29 cellular contexts compared by ENCODE assay signal in the genomic region with DNA sequence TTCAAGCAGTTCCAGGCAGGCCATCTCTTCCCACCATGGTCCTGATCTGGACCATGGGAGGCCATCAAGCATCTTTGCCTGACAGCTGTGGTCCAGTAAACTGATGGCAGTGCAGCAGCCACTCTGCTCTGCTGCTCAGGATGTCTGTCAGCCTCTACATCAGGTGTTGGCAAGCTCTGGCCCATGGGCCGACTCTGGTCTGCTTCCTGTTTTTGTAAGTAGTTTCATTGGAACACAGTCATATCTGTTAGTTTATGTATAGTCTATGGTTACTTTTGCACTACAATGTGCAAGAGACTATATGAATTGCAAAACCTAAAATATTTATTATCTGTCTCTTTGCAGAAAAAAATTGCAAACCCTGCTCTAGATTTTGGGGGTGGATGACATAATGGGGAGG.
DNase-seq lines count a peak whose midpoint lies in the region; ATAC-seq and TF ChIP-seq lines count a peak whose summit lies in the region.
"Had no signal": no experiment of that assay in that cellular context is flagged by ENCODE, and none has a peak within 500 bp of the region (broad histone marks: within the 10 kb centered on the region; RNA-seq: fewer than 3 reads in every experiment).

No MANE protein-coding gene starts in this region.

- no peak overlapping the region for H2AFZ ChIP-seq in neuronal stem cell (ENCODE audit: low read length)

- ATAC-seq in GM18907 (IDR thresholded peaks at IDR 0.05; ENCODE audit: unreplicated experiment) (peak; percentile 55), HG02798 (IDR thresholded peaks at IDR 0.05; ENCODE audit: poor library complexity, unreplicated experiment) (peak; percentile 41), HG03354 (IDR thresholded peaks at IDR 0.05; ENCODE audit: poor library complexity, severe bottlenecking, unreplicated experiment) (peak; percentile 83), HG03045 (IDR thresholded peaks at IDR 0.05; ENCODE audit: unreplicated experiment) (no peak)
- ATAC-seq in activated T-cell treated with anti-CD3 and anti-CD28 coated beads, Interleukin-2, amount 50 U/mL, for 72 hours (replicated peaks in 1 of 2), result no peak
- ATAC-seq: activated CD4-positive, alpha-beta T cell treated with anti-CD3 and anti-CD28 coated beads for 36 hours; activated naive CD4-positive, alpha-beta T cell treated with anti-CD3 and anti-CD28 coated beads, Interleukin-2, amount 50 U/mL, for 72 hours; HepG2; upper lobe of right lung had no signal

- H3K4me1 ChIP-seq in neuronal stem cell (ENCODE audit: control insufficient read depth in 2 of 2, insufficient read depth in 1 of 2, low read depth in 1 of 2, low read length in 2 of 2) (no peaks in the 10 kb centered on the region), sigmoid colon (no peaks in the 10 kb centered on the region)
- H3K4me1 ChIP-seq: spleen, upper lobe of right lung had no signal

- TF ChIP-seq EP300 in sigmoid colon (IDR thresholded peaks at IDR 0.05), result no peak

- H3K27me3 ChIP-seq in neuronal stem cell (ENCODE audit: control insufficient read depth in 3 of 3, insufficient read depth in 3 of 3, low read depth in 1 of 3, low read length in 3 of 3) (no peaks in the 10 kb centered on the region), sigmoid colon (no peaks in the 10 kb centered on the region)
- H3K27me3 ChIP-seq: spleen, upper lobe of right lung had no signal

- TF ChIP-seq POLR2A in sigmoid colon (IDR thresholded peaks at IDR 0.05), result no peak

- H3K27ac Mint-ChIP-seq in activated T-cell treated with anti-CD3 and anti-CD28 coated beads, Interleukin-2, amount 50 U/mL, for 72 hours, result no peak overlapping the region
- H3K27ac Mint-ChIP-seq: activated CD4-positive, alpha-beta T cell treated with anti-CD3 and anti-CD28 coated beads for 36 hours; activated T-helper 1 cell treated with anti-CD3 and anti-CD28 coated beads, Interleukin-12 subunit alpha, Interleukin-12 subunit beta, Interleukin-2, Interleukin-4 antibody, amounts not matched to agents 30 ng/mL and 10 ng/mL and 1 ng/mL, durations not matched to agents 14 hours and 24 hours and 36 hours; CD4-positive, alpha-beta memory T cell had no signal

- H3K27me3 Mint-ChIP-seq in activated T-cell treated with anti-CD3 and anti-CD28 coated beads, Interleukin-2, amount 50 U/mL, for 72 hours (ENCODE audit: low read depth), result no peaks in the 10 kb centered on the region
- H3K27me3 Mint-ChIP-seq: CD4-positive, alpha-beta memory T cell had no signal

- no peak overlapping the region for H4K8ac ChIP-seq in neuronal stem cell (ENCODE audit: low read depth, low read length)

- no peak overlapping the region for H2AK5ac ChIP-seq in neuronal stem cell (ENCODE audit: low read depth, low read length)

- H3K18ac ChIP-seq in neuronal stem cell (ENCODE audit: low read length), result peak overlapping the region; percentile 60

- no peak overlapping the region for H3K4ac ChIP-seq in neuronal stem cell (ENCODE audit: low read length)

- H3K9me3 ChIP-seq in neuronal stem cell (replicated peaks in 1 of 2; ENCODE audit: control insufficient read depth in 2 of 2, insufficient read depth in 1 of 2, low read depth in 1 of 2, low read length in 2 of 2) (no peaks in the 10 kb centered on the region), sigmoid colon (no peaks in the 10 kb centered on the region)
- H3K9me3 ChIP-seq: spleen, upper lobe of right lung had no signal

- no peak for TF ChIP-seq CTCF in sigmoid colon (IDR thresholded peaks at IDR 0.05)

- no peak overlapping the region for H4K91ac ChIP-seq in neuronal stem cell (ENCODE audit: low read depth, low read length, poor library complexity)

- no peak overlapping the region for H3K4me3 Mint-ChIP-seq in activated T-cell treated with anti-CD3 and anti-CD28 coated beads, Interleukin-2, amount 50 U/mL, for 72 hours
- H3K4me3 Mint-ChIP-seq: activated CD4-positive, alpha-beta T cell treated with anti-CD3 and anti-CD28 coated beads for 36 hours; activated T-helper 1 cell treated with anti-CD3 and anti-CD28 coated beads, Interleukin-12 subunit alpha, Interleukin-12 subunit beta, Interleukin-2, Interleukin-4 antibody, amounts not matched to agents 30 ng/mL and 10 ng/mL and 1 ng/mL, durations not matched to agents 14 hours and 24 hours and 36 hours; CD4-positive, alpha-beta memory T cell had no signal

- no peaks in the 10 kb centered on the region for H3K4me1 Mint-ChIP-seq in activated T-cell treated with anti-CD3 and anti-CD28 coated beads, Interleukin-2, amount 50 U/mL, for 72 hours (ENCODE audit: low read depth)
- H3K4me1 Mint-ChIP-seq: activated CD4-positive, alpha-beta T cell treated with anti-CD3 and anti-CD28 coated beads for 36 hours; CD4-positive, alpha-beta memory T cell had no signal

- H3K4me2 ChIP-seq in neuronal stem cell (ENCODE audit: insufficient read depth, low read length, poor library complexity, severe bottlenecking), result no peak overlapping the region

- no peak overlapping the region for H3K23ac ChIP-seq in neuronal stem cell (ENCODE audit: low read depth, low read length, poor library complexity)

- no peak overlapping the region for H2BK120ac ChIP-seq in neuronal stem cell (ENCODE audit: low read depth, low read length)

- WGBS in neuronal stem cell (ENCODE audit: extremely low coverage in 2 of 2, insufficient read length in 2 of 2, insufficient replicate concordance in 1 of 2), 2 donors, result no CpG with 5 or more reads among the region's 1 CpG
- 37 to 78% methylated on average over 1 of the region's 1 CpG for WGBS in sigmoid colon, 2 donors

- intact Hi-C loops in sigmoid colon (cut with DNase I), result no loop called here

- no peak overlapping the region for H3K9ac ChIP-seq in neuronal stem cell (ENCODE audit: low read depth, low read length, poor library complexity)

- H2BK15ac ChIP-seq in neuronal stem cell (ENCODE audit: low read length), result no peak overlapping the region

- no peak overlapping the region for H2BK5ac ChIP-seq in neuronal stem cell (ENCODE audit: low read length)

- no peak for DNase-seq in neuronal stem cell (ENCODE audit: low spot score)
- DNase-seq in sigmoid colon, result no peak
- no peak for DNase-seq in NCI-H345 treated with DMSO at 0.1 percent for 48 hours (lab: John Stamatoyannopoulos, UW; ENCODE audit: unreplicated experiment)
- DNase-seq in activated T-cell treated with anti-CD3 and anti-CD28 coated beads, Interleukin-2, amount 50 U/mL, for 72 hours, result no peak
- DNase-seq: activated CD4-positive, alpha-beta T cell treated with anti-CD3 and anti-CD28 coated beads for 36 hours; CD4-positive, alpha-beta memory T cell; cerebellar nuclear complex; DMS53; foreskin fibroblast; GF-D8; GOT3; hippocampal formation; NCI-H1417; NCI-H2107; NCI-H510A treated with DMSO at 0.1 percent for 48 hours; nucleus accumbens; Right ventricle myocardium superior; spleen; stimulated activated CD4-positive, alpha-beta T cell treated with anti-CD3 and anti-CD28 coated beads, Interleukin-4, amount 100 ng/mL, for 4 hours; SW 1271; upper lobe of right lung had no signal

- H3K14ac ChIP-seq in neuronal stem cell (ENCODE audit: low read length), result no peak overlapping the region

- H3K36me3 Mint-ChIP-seq in activated T-cell treated with anti-CD3 and anti-CD28 coated beads, Interleukin-2, amount 50 U/mL, for 72 hours (ENCODE audit: insufficient read depth in 2 of 2), result no peaks in the 10 kb centered on the region
- H3K36me3 Mint-ChIP-seq: CD4-positive, alpha-beta memory T cell had no signal

- H3K79me1 ChIP-seq in neuronal stem cell (ENCODE audit: low read depth, low read length), result no peaks in the 10 kb centered on the region

- H3K27ac ChIP-seq in neuronal stem cell (replicated peaks; ENCODE audit: low read length) (no peak overlapping the region), sigmoid colon (no peak overlapping the region)
- H3K27ac ChIP-seq: spleen, upper lobe of right lung had no signal

- no peak overlapping the region for H3K4me3 ChIP-seq in neuronal stem cell (ENCODE audit: low read length in 2 of 2)
- no peak overlapping the region for H3K4me3 ChIP-seq in sigmoid colon
- H3K4me3 ChIP-seq: lung, spleen, upper lobe of right lung had no signal

- no peaks in the 10 kb centered on the region for H3K36me3 ChIP-seq in neuronal stem cell (replicated peaks in 1 of 2; ENCODE audit: control insufficient read depth in 2 of 2, insufficient read depth in 2 of 2, low read length in 2 of 2)
- no peaks in the 10 kb centered on the region for H3K36me3 ChIP-seq in sigmoid colon
- H3K36me3 ChIP-seq: spleen, upper lobe of right lung had no signal

- H2BK12ac ChIP-seq in neuronal stem cell (ENCODE audit: low read length), result no peak overlapping the region

- peaks cover 0 to 4% of the 10 kb centered on the region in 2 donors for H3K9me3 Mint-ChIP-seq in activated T-cell treated with anti-CD3 and anti-CD28 coated beads, Interleukin-2, amount 50 U/mL, for 72 hours
- H3K9me3 Mint-ChIP-seq: activated T-helper 1 cell treated with anti-CD3 and anti-CD28 coated beads, Interleukin-12 subunit alpha, Interleukin-12 subunit beta, Interleukin-2, Interleukin-4 antibody, amounts not matched to agents 30 ng/mL and 10 ng/mL and 1 ng/mL, durations not matched to agents 14 hours and 24 hours and 36 hours had no signal

Comparison
In these comparisons a context has a peak if more than half of its experiments do, and no peak if none do; other contexts are left out.
1. ATAC-seq: peak in GM18907 (single experiment), HG02798 (single experiment) and HG03354 (single experiment); none in activated T-cell treated with anti-CD3 and anti-CD28 coated beads, Interleukin-2, amount 50 U/mL, for 72 hours (0 of 2) and HG03045 (single experiment).